Comparison of ENCODE assay signal across 1 cellular context in genomic region chr16:72947379-72948237, GRCh38.
TF ChIP-seq lines count a peak whose summit lies in the region.

No MANE protein-coding gene starts in this region.

TF ChIP-seq in HepG2, 621 proteins besides CTCF, POLR2A, EP300 and RAD21 (continued from another document and continues in another):
- no peak for TF ChIP-seq FOXO4 (CRISPR knock-in tag; conservative IDR thresholded peaks at IDR 0.05)
- TF ChIP-seq MAFG (CRISPR knock-in tag; IDR thresholded peaks at IDR 0.05) = no peak
- peak; percentile 95 for TF ChIP-seq ZNF687 (CRISPR knock-in tag; IDR thresholded peaks at IDR 0.05)
- TF ChIP-seq RFX5 (IDR thresholded peaks at IDR 0.05; ENCODE audit: low read depth, low read length) = no peak
- TF ChIP-seq JDP2 (CRISPR knock-in tag; IDR thresholded peaks at IDR 0.05; ENCODE audit: borderline replicate concordance) = no peak
- TF ChIP-seq TCF12 (IDR thresholded peaks at IDR 0.05) = no peak
- TF ChIP-seq TCF12 (CRISPR knock-in tag; IDR thresholded peaks at IDR 0.05) = no peak
- TF ChIP-seq HMGXB4 (CRISPR knock-in tag; IDR thresholded peaks at IDR 0.05; ENCODE audit: borderline replicate concordance in 1 of 2, low read depth in 1 of 2) = peak in 1 of 2 experiments; percentile 31; a peak in 1 of 4 replicates
- TF ChIP-seq ARID3A (IDR thresholded peaks at IDR 0.05; ENCODE audit: low read depth, low read length) = no peak
- no peak for TF ChIP-seq SP2 (CRISPR knock-in tag; IDR thresholded peaks at IDR 0.05)
- TF ChIP-seq ZNF264 (CRISPR knock-in tag; IDR thresholded peaks at IDR 0.05) = no peak
- 0 out of 2 replicates have a peak, but pooled peaks have one; percentile 21 for TF ChIP-seq EEA1 (CRISPR knock-in tag; IDR thresholded peaks at IDR 0.05; ENCODE audit: borderline replicate concordance)
- TF ChIP-seq TEAD2 (CRISPR knock-in tag; IDR thresholded peaks at IDR 0.05) = no peak
- 0 out of 2 replicates have a peak, but pooled peaks have one; percentile 62 for TF ChIP-seq ZSCAN29 (CRISPR knock-in tag; conservative IDR thresholded peaks at IDR 0.05)
- no peak for TF ChIP-seq SP1 (IDR thresholded peaks at IDR 0.05)
- TF ChIP-seq SP1 (CRISPR knock-in tag; IDR thresholded peaks at IDR 0.05) = peak; percentile 48; the same call in 1 of the 2 replicates
- TF ChIP-seq ISX (CRISPR knock-in tag; conservative IDR thresholded peaks at IDR 0.05) = no peak
- 0 out of 2 replicates have a peak, but pooled peaks have one; percentile 16 for TF ChIP-seq MEF2D (CRISPR knock-in tag; IDR thresholded peaks at IDR 0.05)
- no peak for TF ChIP-seq TMF1 (CRISPR knock-in tag; IDR thresholded peaks at IDR 0.05; ENCODE audit: low read depth)
- no peak for TF ChIP-seq FLYWCH1 (CRISPR knock-in tag; IDR thresholded peaks at IDR 0.05)
- no peak for TF ChIP-seq ZNF234 (CRISPR knock-in tag; conservative IDR thresholded peaks at IDR 0.05)
- TF ChIP-seq ELK4 (CRISPR knock-in tag; IDR thresholded peaks at IDR 0.05; ENCODE audit: borderline replicate concordance) = no peak
- no peak for TF ChIP-seq ZNF770 (CRISPR knock-in tag; IDR thresholded peaks at IDR 0.05)
- TF ChIP-seq ATM (IDR thresholded peaks at IDR 0.05; ENCODE audit: borderline replicate concordance) = no peak
- no peak for TF ChIP-seq ZNF672 (CRISPR knock-in tag; IDR thresholded peaks at IDR 0.05)
- no peak for TF ChIP-seq ZNF790 (CRISPR knock-in tag; IDR thresholded peaks at IDR 0.05; ENCODE audit: borderline replicate concordance)
- no peak for TF ChIP-seq TRIM24 (CRISPR knock-in tag; IDR thresholded peaks at IDR 0.05)
- 0 out of 2 replicates have a peak, but pooled peaks have one; percentile 31 for TF ChIP-seq KLF11 (CRISPR knock-in tag; IDR thresholded peaks at IDR 0.05)
- no peak for TF ChIP-seq CREB3 (CRISPR knock-in tag; IDR thresholded peaks at IDR 0.05)
- no peak for TF ChIP-seq U2AF2 (IDR thresholded peaks at IDR 0.05; ENCODE audit: low read depth, low read length)
- TF ChIP-seq RERE (CRISPR knock-in tag; IDR thresholded peaks at IDR 0.05; ENCODE audit: low read depth) = no peak
- peak; percentile 73; the same call in 1 of the 2 replicates for TF ChIP-seq ELF3 (CRISPR knock-in tag; IDR thresholded peaks at IDR 0.05)
- TF ChIP-seq UBTF (CRISPR knock-in tag; IDR thresholded peaks at IDR 0.05) = peak; percentile 37; the same call in 1 of the 2 replicates
- TF ChIP-seq HMG20B (CRISPR knock-in tag; conservative IDR thresholded peaks at IDR 0.05) = no peak
- TF ChIP-seq ZNF484 (CRISPR knock-in tag; IDR thresholded peaks at IDR 0.05; ENCODE audit: borderline replicate concordance, low read depth) = no peak
- TF ChIP-seq PHF21A (CRISPR knock-in tag; IDR thresholded peaks at IDR 0.05) = peak; percentile 86
- no peak for TF ChIP-seq CREM (IDR thresholded peaks at IDR 0.05)
- no peak for TF ChIP-seq CREM (CRISPR knock-in tag; IDR thresholded peaks at IDR 0.05)
- no peak for TF ChIP-seq YY1 (IDR thresholded peaks at IDR 0.05; ENCODE audit: insufficient read depth, insufficient replicate concordance, low read depth, low read length)
- TF ChIP-seq ZFP82 (CRISPR knock-in tag; IDR thresholded peaks at IDR 0.05; ENCODE audit: borderline replicate concordance) = no peak
- no peak for TF ChIP-seq HMGA1 (CRISPR knock-in tag; conservative IDR thresholded peaks at IDR 0.05)
- peak; percentile 56; the same call in 1 of the 2 replicates for TF ChIP-seq DPF2 (CRISPR knock-in tag; IDR thresholded peaks at IDR 0.05; ENCODE audit: borderline replicate concordance, low read depth)
